Comparison of ENCODE assay signal across 1 cellular context in the genomic region with DNA sequence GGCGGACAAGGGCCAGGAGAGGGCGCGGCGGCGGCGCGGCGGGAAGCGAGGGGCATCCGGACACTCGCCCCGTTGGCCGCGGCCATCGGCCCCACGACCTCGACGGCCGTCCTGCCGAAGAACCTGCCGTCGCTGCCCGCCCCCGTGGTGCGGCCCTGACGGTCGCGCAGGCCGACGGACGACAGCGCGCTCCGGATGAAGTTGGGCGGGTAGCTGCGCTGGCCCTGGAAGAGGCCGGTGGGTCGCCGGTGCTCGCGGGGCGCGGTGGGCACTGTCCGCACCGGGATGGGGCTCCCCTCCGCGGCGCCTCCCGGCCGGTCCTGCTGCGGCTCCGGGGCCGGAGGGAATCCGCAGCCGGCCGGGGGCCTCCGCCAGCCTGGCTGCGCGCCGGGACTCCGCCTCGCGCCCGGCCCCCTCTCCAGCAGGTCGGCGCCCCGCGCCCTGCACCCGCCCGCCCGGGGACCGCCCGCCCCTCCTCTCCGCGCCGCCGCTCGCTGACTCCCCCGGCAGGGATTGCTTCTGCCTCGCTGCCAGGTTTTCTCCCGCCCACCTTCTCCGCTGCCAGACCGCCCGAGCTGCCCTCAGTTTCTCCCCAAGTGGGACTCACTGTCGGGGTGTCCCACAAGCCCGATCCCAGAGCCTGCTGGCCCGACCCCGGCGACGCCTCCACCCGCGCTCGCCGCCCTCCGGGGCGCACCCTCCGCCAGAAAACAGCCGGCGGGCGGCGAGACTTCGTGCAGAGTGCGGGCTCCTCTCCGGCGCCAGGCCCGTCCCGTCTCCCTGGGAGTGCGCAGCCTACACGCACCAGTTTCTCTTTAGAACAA.
TF ChIP-seq lines count a peak whose summit lies in the region.

No MANE protein-coding gene starts in this region.

TF ChIP-seq in H1, 55 proteins besides CTCF, POLR2A, EP300 and RAD21:
- TF ChIP-seq EZH2 (IDR thresholded peaks at IDR 0.05; ENCODE audit: low read depth, low read length, severe bottlenecking): peak; percentile 57
- peak; percentile 6; the same call in 1 of the 2 replicates for TF ChIP-seq SUZ12 (IDR thresholded peaks at IDR 0.05; ENCODE audit: low read length)
- TF ChIP-seq KDM4A (IDR thresholded peaks at IDR 0.05; ENCODE audit: low read depth, low read length, severe bottlenecking): peak; percentile 48
